In genomic region chr3:139679218-139679617, GRCh38 we compare ENCODE assay signal across 23 cellular contexts.
"Had no signal": no experiment of that assay in that cellular context is flagged by ENCODE, and none has a peak within 500 bp of the region (broad histone marks: within the 10 kb centered on the region; RNA-seq: fewer than 3 reads in every experiment).

No MANE protein-coding gene starts in this region.

- H3K4me3 ChIP-seq: breast epithelium, colonic mucosa, tibial artery had no signal

- DNase-seq: activated B cell treated with CpG ODN at 0.5 μM for 24 hours; activated CD4-positive, alpha-beta memory T cell treated with anti-CD3 and anti-CD28 coated beads for 36 hours; activated CD4-positive, alpha-beta T cell treated with anti-CD3 and anti-CD28 coated beads for 48 hours; activated naive CD4-positive, alpha-beta T cell treated with Interleukin-2 at 50 U/mL for 16 hours; activated naive CD8-positive, alpha-beta T cell treated with anti-CD3 and anti-CD28 coated beads for 36 hours; activated T-cell treated with anti-CD3 and anti-CD28 coated beads, Interleukin-2, amount 50 U/mL, for 48 hours; colonic mucosa; endodermal cell; heart left ventricle; islet precursor cell; left cardiac atrium; midbrain; nucleus accumbens; small intestine; stimulated activated CD4-positive, alpha-beta T cell treated with anti-CD3 and anti-CD28 coated beads, Interleukin-2, amount 100 ng/mL, for 24 hours; stimulated activated naive CD8-positive, alpha-beta T cell treated with anti-CD3 and anti-CD28 coated beads, Interleukin-15, amount 100 ng/mL, for 72 hours; T-helper 9 cell; tibial artery had no signal

- ATAC-seq: gastroesophageal sphincter; heart left ventricle; left cardiac atrium; natural killer cell treated with Interleukin-12 subunit alpha and Interleukin-12 subunit beta and Interleukin-15 and Interleukin-18, amount 100 ng/mL, for 72 hours; sciatic nerve; stimulated activated effector memory CD8-positive, alpha-beta T cell treated with anti-CD3 and anti-CD28 coated beads, Interleukin-12 subunit alpha, Interleukin-12 subunit beta, amount 100 ng/mL, for 72 hours; stimulated activated naive CD8-positive, alpha-beta T cell treated with anti-CD3 and anti-CD28 coated beads, Interleukin-15, amount 100 ng/mL, for 72 hours had no signal

- H3K36me3 ChIP-seq: breast epithelium, colonic mucosa, gastroesophageal sphincter, heart left ventricle, tibial artery had no signal

- H3K27ac ChIP-seq: breast epithelium, colonic mucosa, gastroesophageal sphincter, heart left ventricle, tibial artery had no signal

- H3K4me1 ChIP-seq: breast epithelium, colonic mucosa had no signal

- FAIRE-seq: small intestine had no signal

- H3K27me3 ChIP-seq: colonic mucosa, gastroesophageal sphincter, heart left ventricle, tibial artery had no signal

- H3K9me3 ChIP-seq: breast epithelium, colonic mucosa, gastroesophageal sphincter, heart left ventricle, tibial artery had no signal
